17 cellular contexts compared by ENCODE assay signal in the genomic region with DNA sequence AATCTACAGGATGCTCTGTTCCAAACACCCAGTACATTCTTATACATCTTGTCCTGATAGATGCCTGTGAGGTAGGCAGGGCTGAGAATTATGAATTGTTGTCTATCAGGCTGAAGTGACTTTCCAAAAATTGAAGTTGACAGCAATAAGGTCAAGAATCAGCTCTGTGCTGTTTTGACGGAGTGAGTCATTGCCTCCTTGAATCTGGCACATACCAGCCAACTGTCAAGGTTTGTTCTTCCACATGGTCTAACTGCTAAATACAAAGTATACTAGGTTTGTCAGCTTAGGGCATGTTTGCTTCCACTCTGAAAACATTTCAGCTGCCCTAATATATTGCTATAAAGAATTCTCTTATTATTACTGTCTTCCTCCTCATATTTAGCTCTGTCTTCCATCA. TPM values are rescaled to one million over a fixed set of nuclear protein-coding genes. Genes with fewer than 3 reads are reported as not detected.
DNase-seq lines count a peak whose midpoint lies in the region; ATAC-seq and TF ChIP-seq lines count a peak whose summit lies in the region.
"Had no signal": no experiment of that assay in that cellular context is flagged by ENCODE, and none has a peak within 500 bp of the region (broad histone marks: within the 10 kb centered on the region; RNA-seq: fewer than 3 reads in every experiment).

No MANE protein-coding gene starts in this region.

- H3K36me3 Mint-ChIP-seq in T-cell (no peaks in the 10 kb centered on the region), WTC11 (peaks cover 3% of the 10 kb centered on the region; the same call in 1 of the 2 replicates)

- H3K27ac Mint-ChIP-seq in T-cell (no peak overlapping the region), WTC11 (no peak overlapping the region)
- H3K27ac Mint-ChIP-seq: activated CD4-positive, alpha-beta T cell treated with anti-CD3 and anti-CD28 coated beads, Interleukin-2, amount 10 ng/mL, durations not matched to agents 7 days and 5 days had no signal

- TF ChIP-seq CTCF in BE2C (IDR thresholded peaks at IDR 0.05; ENCODE audit: low read depth, low read length) (no peak), mucosa of descending colon (IDR thresholded peaks at IDR 0.05) (no peak), WTC11 (IDR thresholded peaks at IDR 0.05) (no peak)

- H3K4me1 ChIP-seq in BE2C = no peaks in the 10 kb centered on the region
- H3K4me1 ChIP-seq in mucosa of descending colon (ENCODE audit: low read depth) = no peaks in the 10 kb centered on the region

- no peaks in the 10 kb centered on the region for H3K9me3 ChIP-seq in BE2C
- no peaks in the 10 kb centered on the region for H3K9me3 ChIP-seq in mucosa of descending colon

- no peak overlapping the region for H3K4me3 ChIP-seq in BE2C (ENCODE audit: low read depth, low read length)
- no peak overlapping the region for H3K4me3 ChIP-seq in mucosa of descending colon

- CTCF ChIA-PET in T-cell (lab: Charles Lee) = no interaction called here
- CTCF ChIA-PET in WTC11 (lab: Charles Lee) = interaction anchor here (0.6 to 1.0 kb wide), 2 partner anchors 21 to 30 kb away, joined by 3 to 4 read pairs; no protein-coding TSS in a partner anchor

- peaks cover 0 to 10% of the 10 kb centered on the region in 2 donors for H3K27me3 Mint-ChIP-seq in T-cell
- no peaks in the 10 kb centered on the region for H3K27me3 Mint-ChIP-seq in WTC11 (ENCODE audit: low read depth)

- ATAC-seq in mucosa of descending colon = peak; percentile 44
- no peak for ATAC-seq in T-cell (replicated peaks in 1 of 4)
- no peak for ATAC-seq in GM19395 (IDR thresholded peaks at IDR 0.05; ENCODE audit: unreplicated experiment)
- no peak for ATAC-seq in WTC11

- intact Hi-C loops in mucosa of descending colon (cut with DNase I, micrococcal nuclease) = no loop called here

- no peak overlapping the region for H3K4me3 Mint-ChIP-seq in T-cell
- no peak overlapping the region for H3K4me3 Mint-ChIP-seq in WTC11
- H3K4me3 Mint-ChIP-seq: activated CD4-positive, alpha-beta T cell treated with anti-CD3 and anti-CD28 coated beads, Interleukin-2, amount 10 ng/mL, durations not matched to agents 7 days and 5 days had no signal

- DNase-seq in BE2C (peak; percentile 18), NCI-H1694 (lab: John Stamatoyannopoulos, UW) (peak; percentile 12), dermis blood vessel endothelial cell (peak; percentile 66), mucosa of descending colon (no peak), T-cell (no peak), WTC11 (ENCODE audit: low spot score) (no peak), SHP77 treated with DMSO at 0.1 percent for 48 hours (lab: John Stamatoyannopoulos, UW) (no peak)
- DNase-seq: activated CD4-positive, alpha-beta T cell treated with anti-CD3 and anti-CD28 coated beads, Interleukin-2, amount 10 ng/mL, durations not matched to agents 7 days and 5 days; activated gamma-delta T cell treated with Interleukin-2 at 50 U/mL for 16 hours; cerebellar nuclear complex; foreskin melanocyte; GF-D8; Karpas-422; NCI-H2171; occipital lobe; T-helper 1 cell had no signal

- H3K4me1 Mint-ChIP-seq in T-cell = no peaks in the 10 kb centered on the region
- H3K4me1 Mint-ChIP-seq in WTC11 = peaks cover 16% of the 10 kb centered on the region
- H3K4me1 Mint-ChIP-seq: activated CD4-positive, alpha-beta T cell treated with anti-CD3 and anti-CD28 coated beads, Interleukin-2, amount 10 ng/mL, durations not matched to agents 7 days and 5 days had no signal

- POLR2A ChIA-PET in T-cell (lab: Charles Lee) (no interaction called here), WTC11 (lab: Charles Lee) (no interaction called here)

- no peaks in the 10 kb centered on the region for H3K27me3 ChIP-seq in BE2C

- H3K36me3 ChIP-seq in BE2C = no peaks in the 10 kb centered on the region
- no peaks in the 10 kb centered on the region for H3K36me3 ChIP-seq in mucosa of descending colon (ENCODE audit: low read depth)

- H3K9me3 Mint-ChIP-seq in T-cell = no peaks in the 10 kb centered on the region
- H3K9me3 Mint-ChIP-seq in WTC11 = peaks cover 5% of the 10 kb centered on the region
- H3K9me3 Mint-ChIP-seq: activated CD4-positive, alpha-beta T cell treated with anti-CD3 and anti-CD28 coated beads, Interleukin-2, amount 10 ng/mL, durations not matched to agents 7 days and 5 days had no signal

TF ChIP-seq in WTC11, 78 proteins besides CTCF, POLR2A, EP300 and RAD21:
- TF ChIP-seq, protein P1, sequence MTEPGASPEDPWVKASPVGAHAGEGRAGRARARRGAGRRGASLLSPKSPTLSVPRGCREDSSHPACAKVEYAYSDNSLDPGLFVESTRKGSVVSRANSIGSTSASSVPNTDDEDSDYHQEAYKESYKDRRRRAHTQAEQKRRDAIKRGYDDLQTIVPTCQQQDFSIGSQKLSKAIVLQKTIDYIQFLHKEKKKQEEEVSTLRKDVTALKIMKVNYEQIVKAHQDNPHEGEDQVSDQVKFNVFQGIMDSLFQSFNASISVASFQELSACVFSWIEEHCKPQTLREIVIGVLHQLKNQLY (CRISPR knock-in tag; IDR thresholded peaks at IDR 0.05) = no peak
- no peak for TF ChIP-seq HMGA2 (CRISPR knock-in tag; IDR thresholded peaks at IDR 0.05)
- no peak for TF ChIP-seq ZNF219 (CRISPR knock-in tag; IDR thresholded peaks at IDR 0.05; ENCODE audit: borderline replicate concordance)
TF ChIP-seq in WTC11: peak in this region for 0.

RNA-seq across cellular contexts. Expression of a gene that starts 32.3 kb away (rescaled TPM):
- 19.2 TPM for polyA plus RNA-seq in BE2C (2012; ENCODE audit: insufficient read depth, insufficient read length, low read depth)
- total RNA-seq in dermis blood vessel endothelial cell = 10.8 and 11.2 TPM in 2 replicates
- 10 to 100 TPM; 45.3 to 82.3 (median 65.5) TPM for total RNA-seq in mucosa of descending colon
- total RNA-seq in T-cell = under 1 TPM in 4 of 5 donors, not detected in 1; 0.23 to 0.60 (median 0.27) TPM
- 11.1 to 16.6 TPM (median 13.2 TPM) in 3 replicates for total RNA-seq in WTC11 (2021)

Comparison
In these comparisons a context has a peak if more than half of its experiments do, and no peak if none do; other contexts are left out.
1. DNase-seq: peak in BE2C (single experiment), NCI-H1694 (single experiment) and dermis blood vessel endothelial cell (single experiment); none in mucosa of descending colon (0 of 3), T-cell (0 of 34), WTC11 (single experiment) and SHP77 treated with DMSO at 0.1 percent for 48 hours (single experiment).